Comparison of ENCODE assay signal across 14 cellular contexts in genomic region chr2:10921525-10921924, GRCh38. TPM values are rescaled to one million over a fixed set of nuclear protein-coding genes. Genes with fewer than 3 reads are reported as not detected.
A peak's percentile ranks its signal among the peaks of the same experiment; 100 is the strongest.
DNase-seq lines count a peak whose midpoint lies in the region; ATAC-seq and TF ChIP-seq lines count a peak whose summit lies in the region.
"Had no signal": no experiment of that assay in that cellular context is flagged by ENCODE, and none has a peak within 500 bp of the region (broad histone marks: within the 10 kb centered on the region; RNA-seq: fewer than 3 reads in every experiment).

No MANE protein-coding gene starts in this region.

- no peaks in the 10 kb centered on the region; the same call in 2 of the 3 replicates for H3K9me3 Mint-ChIP-seq in GM23338

- no peak overlapping the region for H3K27ac ChIP-seq in GM23338 (ENCODE audit: low read depth)
- peak overlapping the region; percentile 52 for H3K27ac ChIP-seq in caudate nucleus (ENCODE audit: low read depth, low read length)
- peak overlapping the region; percentile 22 for H3K27ac ChIP-seq in temporal lobe (ENCODE audit: low read depth, low read length)

- ATAC-seq in GM23338: no peak; the same call in 1 of the 3 replicates
- no peak for ATAC-seq in HG03196 (IDR thresholded peaks at IDR 0.05; ENCODE audit: unreplicated experiment)
- ATAC-seq: A549, HCT116, K562 had no signal

- WGBS in lower leg skin, 2 donors: 67 to 75% methylated on average over 6 of the region's 6 CpGs

- H3K4me3 Mint-ChIP-seq in GM23338: no peak overlapping the region
- H3K4me3 Mint-ChIP-seq: CD4-positive, CD25-positive, alpha-beta regulatory T cell had no signal

- peaks cover 23% of the 10 kb centered on the region for H3K27me3 Mint-ChIP-seq in GM23338 (ENCODE audit: insufficient read depth, low read depth, poor library complexity)

- intact Hi-C loops in lower leg skin (cut with DNase I; ENCODE audit: low total_unique reads): no loop called here

- H3K27me3 ChIP-seq in GM23338 (ENCODE audit: insufficient read depth): no peaks in the 10 kb centered on the region

- TF ChIP-seq POLR2A in lower leg skin (IDR thresholded peaks at IDR 0.05): no peak

- H2AFZ ChIP-seq in GM23338: peak overlapping the region; percentile 87; the same call in 1 of the 2 replicates

- H3K4me1 ChIP-seq in GM23338 (ENCODE audit: insufficient read depth): peaks cover 10% of the 10 kb centered on the region
- H3K4me1 ChIP-seq: A549 had no signal

- H3K4me1 Mint-ChIP-seq in GM23338: peaks cover 31% of the 10 kb centered on the region
- H3K4me1 Mint-ChIP-seq: CD4-positive, CD25-positive, alpha-beta regulatory T cell had no signal

- DNase-seq in GM23338 (ENCODE audit: low spot score): no peak
- DNase-seq in caudate nucleus (lab: John Stamatoyannopoulos, UW): no peak
- peak; percentile 79 for DNase-seq in mesenteric fat pad (ENCODE audit: low spot score)
- DNase-seq in HUDEP-2 (lab: John Stamatoyannopoulos, UW; ENCODE audit: unreplicated experiment in 76 of 76): no peak
- no peak for DNase-seq in lower leg skin (ENCODE audit: low spot score in 2 of 2)
- DNase-seq: CD4-positive, CD25-positive, alpha-beta regulatory T cell; DMS53; GF-D8 had no signal

- TF ChIP-seq CTCF in GM23338 (conservative IDR thresholded peaks at IDR 0.05; ENCODE audit: low read depth in 2 of 2): no peak
- no peak for TF ChIP-seq CTCF in lower leg skin (IDR thresholded peaks at IDR 0.05)

- no peaks in the 10 kb centered on the region for H3K79me2 ChIP-seq in GM23338 (replicated peaks; ENCODE audit: insufficient read depth)

- H3K9me2 ChIP-seq in GM23338 (ENCODE audit: insufficient read depth): no peaks in the 10 kb centered on the region

- no peak overlapping the region for H3K4me2 ChIP-seq in GM23338
- H3K4me2 ChIP-seq: A549 had no signal

- H3F3A ChIP-seq in GM23338 (replicated peaks; ENCODE audit: low read depth): 0 out of 2 replicates have a peak, but pooled peaks cover 3% of the 10 kb centered on the region

- no peak overlapping the region for H3K27ac Mint-ChIP-seq in GM23338
- H3K27ac Mint-ChIP-seq: CD4-positive, CD25-positive, alpha-beta regulatory T cell had no signal

- H3K36me3 ChIP-seq in GM23338 (ENCODE audit: insufficient read depth): no peaks in the 10 kb centered on the region

- no peaks in the 10 kb centered on the region for H4K20me1 ChIP-seq in GM23338 (replicated peaks; ENCODE audit: insufficient read depth)

- H3K36me3 Mint-ChIP-seq in GM23338 (ENCODE audit: low read depth): no peaks in the 10 kb centered on the region
- H3K36me3 Mint-ChIP-seq: CD4-positive, CD25-positive, alpha-beta regulatory T cell had no signal

- no peak overlapping the region for H3K4me3 ChIP-seq in GM23338
- H3K4me3 ChIP-seq in lower leg skin (ENCODE audit: low read depth, poor library complexity, severe bottlenecking): no peak overlapping the region
- H3K4me3 ChIP-seq: A549, K562 had no signal

TF ChIP-seq in GM23338, 12 proteins besides CTCF, POLR2A, EP300 and RAD21:
- TF ChIP-seq STAT1 (IDR thresholded peaks at IDR 0.05; ENCODE audit: unreplicated experiment): no peak
- TF ChIP-seq EZH2 (IDR thresholded peaks at IDR 0.05; ENCODE audit: low read depth, unreplicated experiment): no peak
- no peak for TF ChIP-seq REST (IDR thresholded peaks at IDR 0.05; ENCODE audit: unreplicated experiment)
- no peak for TF ChIP-seq ZNF331 (CRISPR knock-in tag; IDR thresholded peaks at IDR 0.05; ENCODE audit: low read depth)
- TF ChIP-seq JUNB (IDR thresholded peaks at IDR 0.05; ENCODE audit: unreplicated experiment): no peak

RNA-seq across cellular contexts. Expression of gene KCNF1, which starts 9.8 kb away (rescaled TPM):
- total RNA-seq in GM23338 (2014; rRNA removed; shearing (Covaris generic)): 0.70 and 1.5 TPM in 2 replicates
- 0.11 and 0.19 TPM in 2 replicates for polyA plus RNA-seq in GM23338 (2016; fragmentation: Nextera tagmentation; extraction: Ambion mirVana)
- total RNA-seq in mesenteric fat pad: 0.13 TPM
- total RNA-seq in temporal lobe: 17.2 TPM
- not detected for total RNA-seq in lower leg skin
- total RNA-seq: CD4-positive, CD25-positive, alpha-beta regulatory T cell; K562 had no signal
- polyA plus RNA-seq: BJ; CD4-positive, CD25-positive, alpha-beta regulatory T cell; K562 had no signal
